In genomic region chr12:55965941-55966407, GRCh38 we compare ENCODE assay signal across 8 cellular contexts. TPM values are rescaled to one million over a fixed set of nuclear protein-coding genes. Genes with fewer than 3 reads are reported as not detected.
DNase-seq lines count a peak whose midpoint lies in the region; ATAC-seq, FAIRE-seq and TF ChIP-seq lines count a peak whose summit lies in the region.

Gene PMEL (minus strand): TSS chr12:55966042. CDS start chr12:55966011, 31 bp downstream.

- H3K4me1 ChIP-seq in A549 (peaks cover 17% of the 10 kb centered on the region; the same call in 2 of the 3 replicates), HCT116 (ENCODE audit: control insufficient read depth in 1 of 2, insufficient read depth in 2 of 2, low read length in 2 of 2) (peaks cover 8 to 16% of the 10 kb centered on the region in 2 experiments), iPS DF 6.9 (ENCODE audit: control insufficient read depth, insufficient read depth, low read length) (peaks cover 8% of the 10 kb centered on the region), spleen (peaks cover 6 to 38% (median 25%) of the 10 kb centered on the region in 6 donors)

- no peaks in the 10 kb centered on the region for H3K9me3 Mint-ChIP-seq in activated naive CD8-positive, alpha-beta T cell treated with anti-CD3 and anti-CD28 coated beads, Interleukin-2, amount 10 ng/mL, durations not matched to agents 7 days and 5 days

- H3K27ac ChIP-seq in A549 (peak within 1 kb of the TSS; percentile 76 to 86), HCT116 (ENCODE audit: low read depth, low read length) (peak within 1 kb of the TSS; percentile 68), iPS DF 6.9 (ENCODE audit: low read length) (no peak within 1 kb of the TSS), spleen (peak within 1 kb of the TSS; percentile 51 to 92 (median 88))

- peaks cover 27% of the 10 kb centered on the region for H3K4me1 Mint-ChIP-seq in activated naive CD8-positive, alpha-beta T cell treated with anti-CD3 and anti-CD28 coated beads, Interleukin-2, amount 10 ng/mL, durations not matched to agents 7 days and 5 days

- H3K27ac Mint-ChIP-seq in activated naive CD8-positive, alpha-beta T cell treated with anti-CD3 and anti-CD28 coated beads, Interleukin-2, amount 10 ng/mL, durations not matched to agents 7 days and 5 days: peak within 1 kb of the TSS; percentile 93

- H3K9me3 ChIP-seq in A549 (no peaks in the 10 kb centered on the region), HCT116 (ENCODE audit: control insufficient read depth in 1 of 2, insufficient read depth in 1 of 2, low read depth in 1 of 2, low read length in 2 of 2) (no peaks in the 10 kb centered on the region), iPS DF 6.9 (ENCODE audit: control insufficient read depth, insufficient read depth, low read length) (no peaks in the 10 kb centered on the region), spleen (no peaks in the 10 kb centered on the region)

- FAIRE-seq in A549 (lab: Jason Lieb, UNC): no peak

- ATAC-seq in A549 (peak; percentile 31 to 49; a peak in 5 of 6 replicates), HCT116 (peak; percentile 40), GM18502 (IDR thresholded peaks at IDR 0.05; ENCODE audit: poor library complexity, unreplicated experiment) (no peak), GM18909 (IDR thresholded peaks at IDR 0.05; ENCODE audit: poor library complexity, unreplicated experiment) (no peak)
- ATAC-seq in activated naive CD8-positive, alpha-beta T cell treated with anti-CD3 and anti-CD28 coated beads, Interleukin-2, amount 10 ng/mL, durations not matched to agents 7 days and 5 days (ENCODE audit: low read depth): no peak

- peak within 1 kb of the TSS; percentile 83 for H3K4me3 ChIP-seq in A549
- peak within 1 kb of the TSS; percentile 84 to 98 for H3K4me3 ChIP-seq in HCT116 (replicated peaks in 1 of 2; ENCODE audit: low read depth in 1 of 2, low read length in 2 of 2)
- peak within 1 kb of the TSS; percentile 84 for H3K4me3 ChIP-seq in iPS DF 6.9 (ENCODE audit: low read length)
- H3K4me3 ChIP-seq in spleen: peak within 1 kb of the TSS; percentile 59 to 96 (median 76)

- H3K27me3 Mint-ChIP-seq in activated naive CD8-positive, alpha-beta T cell treated with anti-CD3 and anti-CD28 coated beads, Interleukin-2, amount 10 ng/mL, durations not matched to agents 7 days and 5 days: no peaks in the 10 kb centered on the region

- H4K20me1 ChIP-seq in HCT116 (ENCODE audit: insufficient read depth): no peaks in the 10 kb centered on the region

- H3K4me2 ChIP-seq in A549: peak within 1 kb of the TSS; percentile 79
- H3K4me2 ChIP-seq in HCT116 (ENCODE audit: low read length): peak within 1 kb of the TSS; percentile 79

- TF ChIP-seq POLR2A in A549 (IDR thresholded peaks at IDR 0.05; ENCODE audit: low read length) (no peak), HCT116 (IDR thresholded peaks at IDR 0.05; ENCODE audit: borderline replicate concordance, extremely low read depth, insufficient read depth, insufficient read length) (no peak), spleen (IDR thresholded peaks at IDR 0.05) (no peak)

- intact Hi-C loops in HCT116 (cut with micrococcal nuclease): no loop called here
- intact Hi-C loops in spleen (cut with DNase I; ENCODE audit: low total_unique reads): no loop called here

- TF ChIP-seq CTCF in A549 (IDR thresholded peaks at IDR 0.05) (no peak), HCT116 (IDR thresholded peaks at IDR 0.05 in 2 of 3, conservative IDR thresholded peaks at IDR 0.05 in 1 of 3; ENCODE audit: borderline replicate concordance in 1 of 3, insufficient read depth in 1 of 3, low read depth in 2 of 3, low read length in 2 of 3) (no peak), spleen (IDR thresholded peaks at IDR 0.05 in 8 of 11, conservative IDR thresholded peaks at IDR 0.05 in 3 of 11) (no peak)

- H3K36me3 ChIP-seq in HCT116 (ENCODE audit: control insufficient read depth in 1 of 2, insufficient read depth in 2 of 2, low read length in 2 of 2): peaks cover 16 to 23% of the 10 kb centered on the region in 2 experiments; a peak in 3 of 4 replicates
- H3K36me3 ChIP-seq in iPS DF 6.9 (ENCODE audit: control insufficient read depth, insufficient read depth, low read length): peaks cover 3% of the 10 kb centered on the region; the same call in 1 of the 2 replicates
- peaks cover 0 to 27% (median 2%) of the 10 kb centered on the region in 6 donors for H3K36me3 ChIP-seq in spleen

- WGBS in A549 (ENCODE audit: missing lambda C conversion rate): 45% methylated on average over 4 of the region's 4 CpGs
- no CpG with 5 or more reads among the region's 4 CpGs for WGBS in iPS DF 6.9 (ENCODE audit: insufficient coverage, insufficient read length)
- 6 to 25% (median 12%) methylated on average over 4 of the region's 4 CpGs for WGBS in spleen, 5 donors

- DNase-seq in A549 (ENCODE audit: low read depth in 1 of 2, low spot score in 1 of 2) (no peak), HCT116 (ENCODE audit: low read depth, low spot score) (no peak), iPS DF 6.9 (ENCODE audit: low read depth, low spot score) (no peak), spleen (no peak), HCEC 1CT (no peak)
- DNase-seq in activated naive CD8-positive, alpha-beta T cell treated with anti-CD3 and anti-CD28 coated beads, Interleukin-2, amount 10 ng/mL, durations not matched to agents 7 days and 5 days: no peak

- peaks cover 8% of the 10 kb centered on the region for H3K36me3 Mint-ChIP-seq in activated naive CD8-positive, alpha-beta T cell treated with anti-CD3 and anti-CD28 coated beads, Interleukin-2, amount 10 ng/mL, durations not matched to agents 7 days and 5 days

- peak within 1 kb of the TSS; percentile 75 for H2AFZ ChIP-seq in HCT116 (ENCODE audit: low read depth, low read length, poor library complexity, severe bottlenecking)

- CTCF ChIA-PET in A549 (lab: Yijun Ruan, JAX): interaction anchor here (0.8 kb wide), 1 partner anchor 9 kb away, joined by 3 read pairs; no protein-coding TSS in a partner anchor
- CTCF ChIA-PET in HCT116 (lab: Charles Lee): no interaction called here

- H3K27me3 ChIP-seq in HCT116 (ENCODE audit: insufficient read depth, low read length) (no peaks in the 10 kb centered on the region), iPS DF 6.9 (ENCODE audit: control insufficient read depth, insufficient read depth, low read length) (no peaks in the 10 kb centered on the region), spleen (replicated peaks in 1 of 7) (no peaks in the 10 kb centered on the region)

- RAD21 ChIA-PET in HCT116 (lab: Charles Lee; ENCODE audit: low non-redundant PET in 1 of 2, low total read pairs in 2 of 2, uncharacterized antibody in 2 of 2, unreplicated experiment in 2 of 2): no interaction called here

- TF ChIP-seq EP300 in A549 (IDR thresholded peaks at IDR 0.05): no peak

- H3K9ac ChIP-seq in HCT116 (ENCODE audit: low read length): peak within 1 kb of the TSS; percentile 98

- TF ChIP-seq RAD21 in A549 (conservative IDR thresholded peaks at IDR 0.05 in 1 of 2, IDR thresholded peaks at IDR 0.05 in 1 of 2) (no peak), HCT116 (IDR thresholded peaks at IDR 0.05; ENCODE audit: low read depth) (no peak)

- peaks cover 29% of the 10 kb centered on the region for H3K79me2 ChIP-seq in HCT116 (ENCODE audit: insufficient read depth, low read length)

- no peaks in the 10 kb centered on the region for H3K9me2 ChIP-seq in HCT116 (ENCODE audit: insufficient read depth)

- POLR2A ChIA-PET in A549 (lab: Yijun Ruan, JAX) (no interaction called here), HCT116 (lab: Charles Lee) (no interaction called here)
- POLR2A ChIA-PET in activated naive CD8-positive, alpha-beta T cell treated with anti-CD3 and anti-CD28 coated beads, Interleukin-2, amount 10 ng/mL, durations not matched to agents 7 days and 5 days (lab: Charles Lee): no interaction called here

- H3K4me3 Mint-ChIP-seq in activated naive CD8-positive, alpha-beta T cell treated with anti-CD3 and anti-CD28 coated beads, Interleukin-2, amount 10 ng/mL, durations not matched to agents 7 days and 5 days: peak within 1 kb of the TSS; percentile 99

- TSS peak; percentile 95 for BruUV-seq in HCT116 (replicated peaks; lab: Mats Ljungman, UMichigan)

TF ChIP-seq in A549, 52 proteins besides CTCF, POLR2A, EP300 and RAD21 (continues in another document):
- TF ChIP-seq FOSL2 (IDR thresholded peaks at IDR 0.05): no peak
- no peak for TF ChIP-seq FOSL2 (CRISPR knock-in tag; IDR thresholded peaks at IDR 0.05)

TF ChIP-seq in HCT116, 20 proteins besides CTCF, POLR2A, EP300 and RAD21:
- TF ChIP-seq CBX3 (IDR thresholded peaks at IDR 0.05; ENCODE audit: low read depth) (no peak), EGR1 (IDR thresholded peaks at IDR 0.05; ENCODE audit: low read depth) (no peak), ELF1 (IDR thresholded peaks at IDR 0.05; ENCODE audit: borderline replicate concordance, low read depth) (no peak), EZH2phosphoT487 (IDR thresholded peaks at IDR 0.05; ENCODE audit: borderline replicate concordance) (no peak), FOSL1 (IDR thresholded peaks at IDR 0.05; ENCODE audit: low read depth) (no peak), ATF3 (IDR thresholded peaks at IDR 0.05) (no peak)

RNA-seq across cellular contexts. Expression of gene PMEL, which starts in this region (rescaled TPM):
- polyA plus RNA-seq in A549 (2011; rRNA removed) (2.2 and 2.3 TPM in 2 replicates), A549 (2017; fragmentation: RNase III; extraction: RNeasy Plus Mini Kit Qiagen cat#74134 plus additional on column Dnase treatment) (0.71 to 1.4 TPM (median 1.0 TPM) in 3 replicates), spleen (under 1 TPM; 0.15 to 0.50 (median 0.29) TPM)
- polyA plus RNA-seq in A549 (2012; cell fraction: cytosol; rRNA removed): 1.1 and 1.3 TPM in 2 replicates
- 3.7 and 6.0 TPM in 2 replicates for polyA plus RNA-seq in A549 (2012; cell fraction: nucleus; rRNA removed)
- 1.7 and 3.3 TPM in 2 replicates for polyA minus RNA-seq in A549 (2011; rRNA and poly(A)+ RNA removed)
- total RNA-seq in HCT116 (2021; ENCODE audit: unreplicated experiment) (5.8 TPM), spleen (1 to 10 TPM in 3 of 7 donors, under 1 TPM in 4; 0.44 to 1.6 (median 0.85) TPM)
- 7.1 and 9.0 TPM in 2 replicates for polyA plus RNA-seq in HCT116 (2012)
- under 1 TPM in 1 of 2 experiments, not detected in 1; 0.42 TPM for total RNA-seq in activated naive CD8-positive, alpha-beta T cell treated with anti-CD3 and anti-CD28 coated beads, Interleukin-2, amount 10 ng/mL, durations not matched to agents 7 days and 5 days

Comparison
In these comparisons a context has a peak if more than half of its experiments do, and no peak if none do; other contexts are left out.
1. ATAC-seq: peak in A549 (2 of 2) and HCT116 (single experiment); none in activated naive CD8-positive, alpha-beta T cell treated with anti-CD3 and anti-CD28 coated beads, Interleukin-2, amount 10 ng/mL, durations not matched to agents 7 days and 5 days (single experiment), GM18502 (single experiment) and GM18909 (single experiment).
2. Peak in every context shown above with its lines, with median percentiles within 50 percentile points of each other: H3K4me3 ChIP-seq.